In the genomic region with DNA sequence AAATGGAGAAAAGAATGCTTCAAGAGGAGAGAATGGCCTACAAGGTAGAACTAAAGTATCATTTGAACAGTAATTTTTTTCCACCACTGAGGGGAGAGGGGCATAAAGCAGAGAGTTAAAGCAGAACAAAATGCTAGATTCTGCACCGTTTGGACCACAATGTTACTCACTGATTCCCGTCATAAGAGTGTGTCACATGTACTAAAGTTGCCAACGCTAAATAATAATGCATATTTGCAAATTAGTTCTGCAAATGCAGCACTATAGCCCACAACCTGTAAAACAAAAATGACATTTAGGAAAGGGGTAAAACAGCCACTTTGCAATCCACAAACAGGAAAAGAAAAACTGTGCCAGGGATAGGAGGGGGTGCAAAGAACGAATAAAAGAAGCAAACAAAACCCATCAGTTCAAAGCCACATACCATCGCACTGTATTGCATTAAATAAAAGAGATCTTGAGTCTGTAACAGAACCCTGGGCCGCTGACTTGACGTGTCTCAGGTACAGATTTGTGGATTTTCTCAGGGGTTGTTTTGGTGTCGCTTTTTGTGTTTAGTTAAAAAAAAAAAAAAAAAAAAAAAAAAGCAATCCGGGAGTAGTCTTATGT, we compare ENCODE assay signal across 2 cellular contexts.
TF ChIP-seq lines count a peak whose summit lies in the region.

No MANE protein-coding gene starts in this region.

TF ChIP-seq in IMR-90, 13 proteins besides CTCF, POLR2A, EP300 and RAD21:
- TF ChIP-seq, protein P1, sequence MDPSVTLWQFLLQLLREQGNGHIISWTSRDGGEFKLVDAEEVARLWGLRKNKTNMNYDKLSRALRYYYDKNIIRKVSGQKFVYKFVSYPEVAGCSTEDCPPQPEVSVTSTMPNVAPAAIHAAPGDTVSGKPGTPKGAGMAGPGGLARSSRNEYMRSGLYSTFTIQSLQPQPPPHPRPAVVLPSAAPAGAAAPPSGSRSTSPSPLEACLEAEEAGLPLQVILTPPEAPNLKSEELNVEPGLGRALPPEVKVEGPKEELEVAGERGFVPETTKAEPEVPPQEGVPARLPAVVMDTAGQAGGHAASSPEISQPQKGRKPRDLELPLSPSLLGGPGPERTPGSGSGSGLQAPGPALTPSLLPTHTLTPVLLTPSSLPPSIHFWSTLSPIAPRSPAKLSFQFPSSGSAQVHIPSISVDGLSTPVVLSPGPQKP (IDR thresholded peaks at IDR 0.05; ENCODE audit: borderline replicate concordance, low read depth, low read length) = no peak
- TF ChIP-seq RFX5 (IDR thresholded peaks at IDR 0.05; ENCODE audit: low read depth, low read length) = no peak
- TF ChIP-seq BHLHE40 (IDR thresholded peaks at IDR 0.05; ENCODE audit: low read depth, low read length) = no peak
- TF ChIP-seq FOS (IDR thresholded peaks at IDR 0.05; ENCODE audit: low read depth, low read length) = no peak
- no peak for TF ChIP-seq CEBPB (IDR thresholded peaks at IDR 0.05; ENCODE audit: low read depth, low read length)
- TF ChIP-seq CHD1 (IDR thresholded peaks at IDR 0.05; ENCODE audit: low read depth, low read length) = no peak
- no peak for TF ChIP-seq NFE2L2 (IDR thresholded peaks at IDR 0.05; ENCODE audit: low read depth, low read length)

TF ChIP-seq in K562, 482 proteins besides CTCF, POLR2A, EP300 and RAD21:
- 0 out of 2 replicates have a peak, but pooled peaks have one; percentile 13 for TF ChIP-seq ZNF384 (IDR thresholded peaks at IDR 0.05; ENCODE audit: low read depth, low read length)
- TF ChIP-seq ZNF75A (CRISPR knock-in tag; IDR thresholded peaks at IDR 0.05) = no peak
- no peak for TF ChIP-seq TOE1 (IDR thresholded peaks at IDR 0.05; ENCODE audit: borderline replicate concordance)
- no peak for TF ChIP-seq TOE1 (CRISPR knock-in tag; IDR thresholded peaks at IDR 0.05; ENCODE audit: borderline replicate concordance, low read depth)
